Comparison of ENCODE assay signal across 1 cellular context in genomic region chr2:146477383-146477782, GRCh38.
TF ChIP-seq lines count a peak whose summit lies in the region.

No MANE protein-coding gene starts in this region.

TF ChIP-seq in GM12878, 131 proteins besides CTCF, POLR2A, EP300 and RAD21 (continued from another document):
- no peak for TF ChIP-seq ZNF592 (IDR thresholded peaks at IDR 0.05)
- TF ChIP-seq KLF5 (IDR thresholded peaks at IDR 0.05; ENCODE audit: partially characterized antibody): no peak
- no peak for TF ChIP-seq CEBPB (IDR thresholded peaks at IDR 0.05; ENCODE audit: borderline replicate concordance in 1 of 2, low read depth in 2 of 2, low read length in 2 of 2)
